In the genomic region with DNA sequence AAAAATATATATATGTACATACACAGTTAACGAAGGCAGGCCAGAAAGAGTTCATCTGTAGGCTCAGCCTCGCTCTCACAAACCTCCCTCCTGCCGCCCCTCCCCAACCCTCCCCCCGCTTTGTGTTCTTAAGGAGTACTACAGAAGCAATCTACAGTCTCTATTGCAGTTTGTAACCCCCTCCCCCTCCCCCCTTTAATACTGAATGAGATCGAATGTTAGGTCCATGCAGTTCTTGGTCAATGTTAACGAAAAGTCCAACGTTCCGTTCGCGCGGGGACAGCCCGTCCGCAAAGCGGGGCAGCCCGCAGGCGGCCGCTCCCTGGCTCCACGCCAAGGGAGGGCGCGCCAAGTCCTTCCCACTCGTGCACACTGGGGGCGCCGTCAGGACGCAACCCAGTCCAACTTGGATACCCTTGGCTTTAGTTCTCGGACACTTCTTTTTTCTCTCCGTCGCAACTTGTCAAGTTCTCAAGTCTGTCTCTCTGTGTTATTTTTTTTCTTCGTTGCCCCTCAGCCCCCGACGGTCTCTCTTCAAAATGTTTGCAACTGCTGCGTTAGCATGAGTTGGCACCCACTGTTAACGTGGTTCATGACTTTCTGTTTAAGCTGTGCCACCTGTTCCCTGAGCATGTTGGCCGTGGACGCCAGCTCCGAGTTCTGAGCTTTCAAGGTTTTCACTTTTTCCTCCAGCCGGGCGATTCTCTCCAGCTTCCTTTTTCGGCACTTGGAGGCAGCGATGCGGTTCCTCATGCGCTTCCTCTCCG, we compare ENCODE assay signal across 8 cellular contexts. TPM values are rescaled to one million over a fixed set of nuclear protein-coding genes. Genes with fewer than 3 reads are reported as not detected.
A peak's percentile ranks its signal among the peaks of the same experiment; 100 is the strongest.
DNase-seq lines count a peak whose midpoint lies in the region; ATAC-seq and TF ChIP-seq lines count a peak whose summit lies in the region.

No MANE protein-coding gene starts in this region.

- H3K27me3 ChIP-seq in BE2C = no peaks in the 10 kb centered on the region
- H3K27me3 ChIP-seq in Peyer's patch = no peaks in the 10 kb centered on the region
- H3K27me3 ChIP-seq in neural cell (ENCODE audit: insufficient read depth, low read depth, low read length) = no peaks in the 10 kb centered on the region
- H3K27me3 ChIP-seq in thymus (ENCODE audit: control insufficient read depth, insufficient read depth) = no peaks in the 10 kb centered on the region

- H3K36me3 ChIP-seq in BE2C (peaks cover 11% of the 10 kb centered on the region), Peyer's patch (peaks cover 0 to 19% (median 0%) of the 10 kb centered on the region in 3 donors), neural cell (ENCODE audit: insufficient read depth, low read length) (no peaks in the 10 kb centered on the region), thymus (ENCODE audit: control insufficient read depth, insufficient read depth) (no peaks in the 10 kb centered on the region)

- H3K4me1 ChIP-seq in BE2C = no peaks in the 10 kb centered on the region
- H3K4me1 ChIP-seq in Peyer's patch = peaks cover 0 to 7% (median 2%) of the 10 kb centered on the region in 4 donors
- peaks cover 11% of the 10 kb centered on the region for H3K4me1 ChIP-seq in thymus (ENCODE audit: control insufficient read depth, insufficient read depth, low read length)

- peak in 1 of 2 donors; percentile 38 for TF ChIP-seq POLR2A in Peyer's patch (IDR thresholded peaks at IDR 0.05)

- WGBS in thymus = 1% methylated on average over 42 of the region's 42 CpGs

- DNase-seq in BE2C = peak; percentile 65
- no peak for DNase-seq in HFF-Myc (ENCODE audit: extremely low read depth, low read depth)
- DNase-seq in Peyer's patch = peak; percentile 58 to 80 (median 79)
- peak; percentile 39 for DNase-seq in activated gamma-delta T cell (lab: John Stamatoyannopoulos, UW)
- peak; percentile 57 for DNase-seq in foreskin melanocyte

- no peak overlapping the region for H2AFZ ChIP-seq in neural cell (ENCODE audit: low read depth, low read length)

- no peaks in the 10 kb centered on the region for H3F3A ChIP-seq in neural cell (ENCODE audit: insufficient read depth, low read length, poor library complexity, severe bottlenecking)

- peaks cover 26% of the 10 kb centered on the region for H4K20me1 ChIP-seq in neural cell (ENCODE audit: insufficient read depth)

- TF ChIP-seq RAD21 in neural cell (conservative IDR thresholded peaks at IDR 0.05) = peak; percentile 37

- TF ChIP-seq EP300 in neural cell (conservative IDR thresholded peaks at IDR 0.05; ENCODE audit: poor library complexity, severe bottlenecking) = no peak

- no peaks in the 10 kb centered on the region for H3K9me2 ChIP-seq in neural cell (ENCODE audit: insufficient read depth, low read length)

- H3K4me3 ChIP-seq in BE2C (ENCODE audit: low read depth, low read length) (peak overlapping the region; percentile 86), HFF-Myc (replicated peaks; ENCODE audit: low read depth, low read length) (peak overlapping the region; percentile 68), Peyer's patch (peak overlapping the region; percentile 75 to 98 (median 82)), neural cell (ENCODE audit: low read length) (peak overlapping the region; percentile 93), thymus (ENCODE audit: low read length) (peak overlapping the region; percentile 69)

- H3K79me2 ChIP-seq in neural cell (replicated peaks; ENCODE audit: insufficient read depth, low read length) = peaks cover 22% of the 10 kb centered on the region

- TF ChIP-seq CTCF in BE2C (IDR thresholded peaks at IDR 0.05; ENCODE audit: low read depth, low read length) (peak; percentile 28; the same call in 1 of the 2 replicates), HFF-Myc (IDR thresholded peaks at IDR 0.05; ENCODE audit: low read depth, low read length, missing control alignments) (peak; percentile 30), Peyer's patch (IDR thresholded peaks at IDR 0.05) (peak; percentile 28 to 57 (median 48)), neural cell (IDR thresholded peaks at IDR 0.05; ENCODE audit: poor library complexity, severe bottlenecking) (peak; percentile 65)

- H3K4me2 ChIP-seq in neural cell (ENCODE audit: low read length) = peak overlapping the region; percentile 85

- peak overlapping the region; percentile 99 to 100 (median 99) for H3K27ac ChIP-seq in Peyer's patch
- H3K27ac ChIP-seq in neural cell (ENCODE audit: low read length) = peak overlapping the region; percentile 97
- H3K27ac ChIP-seq in thymus (ENCODE audit: low read depth) = peak overlapping the region; percentile 53

- peak overlapping the region; percentile 99 for H3K9ac ChIP-seq in neural cell (ENCODE audit: low read length)

- no peak for ATAC-seq in GM21825 (IDR thresholded peaks at IDR 0.05; ENCODE audit: unreplicated experiment)

- H3K9me3 ChIP-seq in BE2C (no peaks in the 10 kb centered on the region), Peyer's patch (no peaks in the 10 kb centered on the region), neural cell (ENCODE audit: low read length) (no peaks in the 10 kb centered on the region), thymus (ENCODE audit: control insufficient read depth) (no peaks in the 10 kb centered on the region)

TF ChIP-seq in neural cell, 6 proteins besides CTCF, POLR2A, EP300 and RAD21:
- TF ChIP-seq TAF1 (IDR thresholded peaks at IDR 0.05; ENCODE audit: low read depth) (no peak), SMC3 (conservative IDR thresholded peaks at IDR 0.05; ENCODE audit: poor library complexity) (no peak), POLR2AphosphoS5 (IDR thresholded peaks at IDR 0.05) (peak; percentile 59), EZH2 (IDR thresholded peaks at IDR 0.05; ENCODE audit: borderline replicate concordance, insufficient read depth, low read length, poor library complexity, severe bottlenecking) (no peak), MXI1 (conservative IDR thresholded peaks at IDR 0.05; ENCODE audit: poor library complexity, severe bottlenecking) (no peak)
- TF ChIP-seq, protein P1, sequence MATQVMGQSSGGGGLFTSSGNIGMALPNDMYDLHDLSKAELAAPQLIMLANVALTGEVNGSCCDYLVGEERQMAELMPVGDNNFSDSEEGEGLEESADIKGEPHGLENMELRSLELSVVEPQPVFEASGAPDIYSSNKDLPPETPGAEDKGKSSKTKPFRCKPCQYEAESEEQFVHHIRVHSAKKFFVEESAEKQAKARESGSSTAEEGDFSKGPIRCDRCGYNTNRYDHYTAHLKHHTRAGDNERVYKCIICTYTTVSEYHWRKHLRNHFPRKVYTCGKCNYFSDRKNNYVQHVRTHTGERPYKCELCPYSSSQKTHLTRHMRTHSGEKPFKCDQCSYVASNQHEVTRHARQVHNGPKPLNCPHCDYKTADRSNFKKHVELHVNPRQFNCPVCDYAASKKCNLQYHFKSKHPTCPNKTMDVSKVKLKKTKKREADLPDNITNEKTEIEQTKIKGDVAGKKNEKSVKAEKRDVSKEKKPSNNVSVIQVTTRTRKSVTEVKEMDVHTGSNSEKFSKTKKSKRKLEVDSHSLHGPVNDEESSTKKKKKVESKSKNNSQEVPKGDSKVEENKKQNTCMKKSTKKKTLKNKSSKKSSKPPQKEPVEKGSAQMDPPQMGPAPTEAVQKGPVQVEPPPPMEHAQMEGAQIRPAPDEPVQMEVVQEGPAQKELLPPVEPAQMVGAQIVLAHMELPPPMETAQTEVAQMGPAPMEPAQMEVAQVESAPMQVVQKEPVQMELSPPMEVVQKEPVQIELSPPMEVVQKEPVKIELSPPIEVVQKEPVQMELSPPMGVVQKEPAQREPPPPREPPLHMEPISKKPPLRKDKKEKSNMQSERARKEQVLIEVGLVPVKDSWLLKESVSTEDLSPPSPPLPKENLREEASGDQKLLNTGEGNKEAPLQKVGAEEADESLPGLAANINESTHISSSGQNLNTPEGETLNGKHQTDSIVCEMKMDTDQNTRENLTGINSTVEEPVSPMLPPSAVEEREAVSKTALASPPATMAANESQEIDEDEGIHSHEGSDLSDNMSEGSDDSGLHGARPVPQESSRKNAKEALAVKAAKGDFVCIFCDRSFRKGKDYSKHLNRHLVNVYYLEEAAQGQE (IDR thresholded peaks at IDR 0.05; ENCODE audit: borderline replicate concordance) = peak; percentile 25

RNA-seq across cellular contexts. Expression of gene JUN, which starts 2.1 kb away (rescaled TPM):
- 26.6 TPM for polyA plus RNA-seq in BE2C (2012; ENCODE audit: insufficient read depth, insufficient read length, low read depth)
- total RNA-seq in Peyer's patch = 100 to 1,000 TPM; 158 to 277 (median 208) TPM
- 114 and 124 TPM in 2 replicates for polyA plus RNA-seq in neural cell
- 159 and 198 TPM in 2 replicates for polyA minus RNA-seq in neural cell
- polyA plus RNA-seq in thymus = 74.3 TPM
